Comparison of ENCODE assay signal across 1 cellular context in the genomic region with DNA sequence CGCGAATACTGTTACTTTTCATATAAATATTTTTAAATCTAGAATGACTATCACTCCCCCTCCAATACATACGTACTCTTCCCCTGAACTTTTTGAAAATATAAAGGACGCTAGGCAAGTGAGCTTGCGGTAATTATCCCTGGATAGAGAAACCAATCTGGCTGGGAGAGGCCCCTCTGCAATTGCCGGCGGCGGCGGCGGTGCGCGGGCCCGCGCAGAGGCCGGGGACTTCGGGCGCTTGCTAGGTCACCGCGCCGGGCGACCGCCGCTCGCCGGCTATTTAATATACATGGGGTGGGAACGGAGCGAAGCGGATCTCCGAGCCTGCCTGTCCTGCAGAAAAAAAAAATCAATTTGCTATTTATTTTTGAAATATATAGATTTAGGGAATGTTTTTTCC.
TF ChIP-seq lines count a peak whose summit lies in the region.

No MANE protein-coding gene starts in this region.

TF ChIP-seq in SK-N-SH treated with all-trans-retinoic acid at 6 μM for 48 hours, 23 proteins besides CTCF, POLR2A, EP300 and RAD21 (continued from another document):
- TF ChIP-seq POU6F1 (CRISPR knock-in tag; IDR thresholded peaks at IDR 0.05; ENCODE audit: borderline replicate concordance, low read depth) (no peak), ZNF565 (CRISPR knock-in tag; conservative IDR thresholded peaks at IDR 0.05; ENCODE audit: low read depth) (no peak), ARNTL (CRISPR knock-in tag; IDR thresholded peaks at IDR 0.05; ENCODE audit: borderline replicate concordance, low read depth) (no peak)
